Comparison of ENCODE assay signal across 8 cellular contexts in genomic region chr3:102536479-102536878, GRCh38.
DNase-seq lines count a peak whose midpoint lies in the region; ATAC-seq and TF ChIP-seq lines count a peak whose summit lies in the region.

No MANE protein-coding gene starts in this region.

- no peak overlapping the region for H3K18ac ChIP-seq in neuronal stem cell (ENCODE audit: low read length)

- H2AFZ ChIP-seq in KMS-11 (ENCODE audit: low read depth), result peak overlapping the region; percentile 15; the same call in 1 of the 2 replicates
- H2AFZ ChIP-seq in neuronal stem cell (ENCODE audit: low read length), result no peak overlapping the region

- no peaks in the 10 kb centered on the region for H3K79me2 ChIP-seq in KMS-11 (ENCODE audit: insufficient read depth, low read depth)

- POLR2A ChIA-PET in CD8-positive, alpha-beta T cell (lab: Charles Lee), result no interaction called here

- no peaks in the 10 kb centered on the region for H3K27me3 ChIP-seq in CD8-positive, alpha-beta T cell (ENCODE audit: insufficient read depth, low read length)
- H3K27me3 ChIP-seq in KMS-11 (ENCODE audit: insufficient read depth, low read depth) (no peaks in the 10 kb centered on the region), Peyer's patch (no peaks in the 10 kb centered on the region), neuronal stem cell (ENCODE audit: control insufficient read depth in 3 of 3, insufficient read depth in 3 of 3, low read depth in 1 of 3, low read length in 3 of 3) (no peaks in the 10 kb centered on the region)
- H3K27me3 ChIP-seq in effector memory CD4-positive, alpha-beta T cell (replicated peaks; ENCODE audit: control insufficient read depth, insufficient read depth, low read length, poor library complexity, severe bottlenecking), result no peaks in the 10 kb centered on the region

- no peaks in the 10 kb centered on the region for H4K20me1 ChIP-seq in KMS-11 (ENCODE audit: insufficient read depth)

- no peak overlapping the region for H2BK12ac ChIP-seq in neuronal stem cell (ENCODE audit: low read length)

- H3K23ac ChIP-seq in neuronal stem cell (ENCODE audit: low read depth, low read length, poor library complexity), result no peak overlapping the region

- CTCF ChIA-PET in CD8-positive, alpha-beta T cell (lab: Charles Lee), result interaction anchor here (1.1 to 3.7 kb wide), 6 partner anchors 11 to 828 kb away, joined by 3 to 40 read pairs (median 6); no protein-coding TSS in a partner anchor

- H2BK120ac ChIP-seq in neuronal stem cell (ENCODE audit: low read depth, low read length), result no peak overlapping the region

- H3K14ac ChIP-seq in neuronal stem cell (ENCODE audit: low read length), result no peak overlapping the region

- H3K4me2 ChIP-seq in KMS-11 (peak overlapping the region; percentile 34; the same call in 1 of the 2 replicates), neuronal stem cell (ENCODE audit: insufficient read depth, low read length, poor library complexity, severe bottlenecking) (no peak overlapping the region)

- TF ChIP-seq CTCF in CD8-positive, alpha-beta T cell (IDR thresholded peaks at IDR 0.05), result peak; percentile 9
- TF ChIP-seq CTCF in KMS-11 (conservative IDR thresholded peaks at IDR 0.05; ENCODE audit: low read depth, low read length) (peak; percentile 58; the same call in 1 of the 2 replicates), Peyer's patch (IDR thresholded peaks at IDR 0.05) (peak in 4 of 6 experiments; percentile 29 to 60 (median 50))

- no peak overlapping the region for H2BK5ac ChIP-seq in neuronal stem cell (ENCODE audit: low read length)

- intact Hi-C loops in CD8-positive, alpha-beta T cell (cut with DNase I, micrococcal nuclease), result loop anchor here (1.0 to 5.0 kb wide), 4 partner anchors 307 to 839 kb away; no protein-coding TSS in a partner anchor

- no peak overlapping the region for H3K4ac ChIP-seq in neuronal stem cell (ENCODE audit: low read length)

- H3K79me1 ChIP-seq in neuronal stem cell (ENCODE audit: low read depth, low read length), result no peaks in the 10 kb centered on the region

- no peaks in the 10 kb centered on the region for H3K9me3 Mint-ChIP-seq in CD8-positive, alpha-beta T cell

- H3K36me3 Mint-ChIP-seq in CD8-positive, alpha-beta T cell, result no peaks in the 10 kb centered on the region

- H4K91ac ChIP-seq in neuronal stem cell (ENCODE audit: low read depth, low read length, poor library complexity), result no peak overlapping the region

- H4K8ac ChIP-seq in neuronal stem cell (ENCODE audit: low read depth, low read length), result no peak overlapping the region

- H3K36me3 ChIP-seq in CD8-positive, alpha-beta T cell (ENCODE audit: insufficient read depth, low read length), result no peaks in the 10 kb centered on the region
- no peaks in the 10 kb centered on the region for H3K36me3 ChIP-seq in KMS-11 (ENCODE audit: insufficient read depth)
- H3K36me3 ChIP-seq in Peyer's patch, result no peaks in the 10 kb centered on the region
- no peaks in the 10 kb centered on the region for H3K36me3 ChIP-seq in neuronal stem cell (replicated peaks in 1 of 2; ENCODE audit: control insufficient read depth in 2 of 2, insufficient read depth in 2 of 2, low read length in 2 of 2)
- no peaks in the 10 kb centered on the region for H3K36me3 ChIP-seq in effector memory CD4-positive, alpha-beta T cell (ENCODE audit: control insufficient read depth, insufficient read depth, low read length)

- WGBS in neuronal stem cell (ENCODE audit: extremely low coverage in 2 of 2, insufficient read length in 2 of 2, insufficient replicate concordance in 1 of 2), 2 donors, result no CpG with 5 or more reads among the region's 7 CpGs

- TF ChIP-seq POLR2A in Peyer's patch (IDR thresholded peaks at IDR 0.05), result no peak

- H3K9me3 ChIP-seq in CD8-positive, alpha-beta T cell (ENCODE audit: low read length), result no peaks in the 10 kb centered on the region
- no peaks in the 10 kb centered on the region for H3K9me3 ChIP-seq in Peyer's patch
- no peaks in the 10 kb centered on the region for H3K9me3 ChIP-seq in neuronal stem cell (replicated peaks in 1 of 2; ENCODE audit: control insufficient read depth in 2 of 2, insufficient read depth in 1 of 2, low read depth in 1 of 2, low read length in 2 of 2)
- H3K9me3 ChIP-seq in effector memory CD4-positive, alpha-beta T cell (ENCODE audit: control insufficient read depth, low read length), result no peaks in the 10 kb centered on the region

- ATAC-seq in CD8-positive, alpha-beta T cell, result no peak
- peak; percentile 77 for ATAC-seq in GM19351 (IDR thresholded peaks at IDR 0.05; ENCODE audit: unreplicated experiment)
- peak; percentile 45 for ATAC-seq in esophagus mucosa

- H3K9ac ChIP-seq in KMS-11, result no peak overlapping the region
- no peak overlapping the region for H3K9ac ChIP-seq in neuronal stem cell (ENCODE audit: low read depth, low read length, poor library complexity)

- no peak overlapping the region for H3K27ac Mint-ChIP-seq in CD8-positive, alpha-beta T cell

- no peak overlapping the region for H2AK5ac ChIP-seq in neuronal stem cell (ENCODE audit: low read depth, low read length)

- no peak overlapping the region for H2BK15ac ChIP-seq in neuronal stem cell (ENCODE audit: low read length)

- H3K4me3 ChIP-seq in CD8-positive, alpha-beta T cell (ENCODE audit: low read depth, low read length), result no peak overlapping the region
- no peak overlapping the region for H3K4me3 ChIP-seq in KMS-11 (IDR thresholded peaks at IDR 0.05; ENCODE audit: insufficient read depth, low read depth, low read length)
- H3K4me3 ChIP-seq in Peyer's patch, result no peak overlapping the region
- no peak overlapping the region for H3K4me3 ChIP-seq in neuronal stem cell (ENCODE audit: low read length in 2 of 2)
- no peak overlapping the region for H3K4me3 ChIP-seq in effector memory CD4-positive, alpha-beta T cell (ENCODE audit: insufficient read depth, low read depth, low read length, poor library complexity, severe bottlenecking)

- no peak for DNase-seq in CD8-positive, alpha-beta T cell
- DNase-seq in Peyer's patch (no peak), neuronal stem cell (ENCODE audit: low spot score) (peak; percentile 5), substantia nigra (lab: John Stamatoyannopoulos, UW) (no peak)
- DNase-seq in effector memory CD4-positive, alpha-beta T cell, result no peak

- H3K27me3 Mint-ChIP-seq in CD8-positive, alpha-beta T cell (ENCODE audit: low read depth), result peaks cover 9% of the 10 kb centered on the region

- no peak overlapping the region for H3K27ac ChIP-seq in CD8-positive, alpha-beta T cell (ENCODE audit: low read depth, low read length)
- no peak overlapping the region for H3K27ac ChIP-seq in KMS-11
- no peak overlapping the region for H3K27ac ChIP-seq in Peyer's patch
- H3K27ac ChIP-seq in neuronal stem cell (replicated peaks; ENCODE audit: low read length), result no peak overlapping the region
- no peak overlapping the region for H3K27ac ChIP-seq in effector memory CD4-positive, alpha-beta T cell (ENCODE audit: insufficient read depth, low read length, poor library complexity, severe bottlenecking)
- H3K27ac ChIP-seq in substantia nigra (ENCODE audit: low read depth, low read length, poor library complexity, severe bottlenecking), result no peak overlapping the region

- H3K4me1 ChIP-seq in CD8-positive, alpha-beta T cell (ENCODE audit: insufficient read depth, low read length), result no peaks in the 10 kb centered on the region
- peaks cover 25% of the 10 kb centered on the region for H3K4me1 ChIP-seq in KMS-11 (ENCODE audit: low read depth, poor library complexity, severe bottlenecking)
- no peaks in the 10 kb centered on the region for H3K4me1 ChIP-seq in Peyer's patch
- no peaks in the 10 kb centered on the region for H3K4me1 ChIP-seq in neuronal stem cell (ENCODE audit: control insufficient read depth in 2 of 2, insufficient read depth in 1 of 2, low read depth in 1 of 2, low read length in 2 of 2)
- no peaks in the 10 kb centered on the region for H3K4me1 ChIP-seq in effector memory CD4-positive, alpha-beta T cell (ENCODE audit: control insufficient read depth, insufficient read depth, low read length, poor library complexity, severe bottlenecking)

- H3K4me3 Mint-ChIP-seq in CD8-positive, alpha-beta T cell, result no peak overlapping the region

- H3K4me1 Mint-ChIP-seq in CD8-positive, alpha-beta T cell (ENCODE audit: low read depth), result peaks cover 5% of the 10 kb centered on the region
